17 cellular contexts compared by ENCODE assay signal in genomic region chr19:18634612-18635290, GRCh38. TPM values are rescaled to one million over a fixed set of nuclear protein-coding genes. Genes with fewer than 3 reads are reported as not detected.
A peak's percentile ranks its signal among the peaks of the same experiment; 100 is the strongest.
DNase-seq lines count a peak whose midpoint lies in the region; ATAC-seq, FAIRE-seq and TF ChIP-seq lines count a peak whose summit lies in the region.
"Had no signal": no experiment of that assay in that cellular context is flagged by ENCODE, and none has a peak within 500 bp of the region (broad histone marks: within the 10 kb centered on the region; RNA-seq: fewer than 3 reads in every experiment).

No MANE protein-coding gene starts in this region.

- H3K27me3 ChIP-seq in CD4-positive, alpha-beta T cell (ENCODE audit: control insufficient read depth, insufficient read depth, low read length) = no peaks in the 10 kb centered on the region
- H3K27me3 ChIP-seq in bronchial epithelial cell (ENCODE audit: control insufficient read depth, insufficient read depth, low read length) = no peaks in the 10 kb centered on the region
- H3K27me3 ChIP-seq: BLaER1 treated with 17β-estradiol and CSF1 and Interleukin-3, amounts not matched to agents 10 nM and 100 nM had no signal

- DNase-seq in CD4-positive, alpha-beta T cell = peak in 2 of 10 experiments; percentile 10 to 22
- no peak for DNase-seq in HTR-8/SVneo (ENCODE audit: insufficient read length, low spot score)
- peak; percentile 37 for DNase-seq in bronchial epithelial cell (ENCODE audit: low read depth)
- no peak for DNase-seq in natural killer cell treated with Interleukin-12 subunit alpha and Interleukin-12 subunit beta and Interleukin-15 and Interleukin-18, amount 100 ng/mL, for 72 hours (ENCODE audit: low spot score)
- DNase-seq in D721Med (ENCODE audit: insufficient read length, low spot score) = no peak
- DNase-seq in activated T-cell treated with anti-CD3 and anti-CD28 coated beads, Interleukin-2, amount 50 U/mL, for 48 hours = no peak
- DNase-seq: activated B cell treated with CpG ODN at 0.5 μM for 24 hours; activated naive CD4-positive, alpha-beta T cell treated with Interleukin-2 at 50 U/mL for 16 hours; endodermal cell; kidney; MM.1S; NCI-H226; stimulated activated CD4-positive, alpha-beta T cell treated with anti-CD3 and anti-CD28 coated beads, Interleukin-12 subunit alpha, Interleukin-12 subunit beta, amount 100 ng/mL, for 4 hours had no signal

- H3K36me3 ChIP-seq in bronchial epithelial cell (ENCODE audit: control insufficient read depth, insufficient read depth, low read length) = no peaks in the 10 kb centered on the region

- intact Hi-C loops in CD4-positive, alpha-beta T cell (cut with DNase I, micrococcal nuclease) = loop anchor here in 1 of 2 experiments (5.0 kb wide), 3 partner anchors 68 to 503 kb away; partner anchors contain the start of genes TMEM161A and UPF1

- H3K27me3 Mint-ChIP-seq in CD4-positive, alpha-beta T cell = peaks cover 3% of the 10 kb centered on the region
- H3K27me3 Mint-ChIP-seq in natural killer cell treated with Interleukin-12 subunit alpha and Interleukin-12 subunit beta and Interleukin-15 and Interleukin-18, amount 100 ng/mL, for 72 hours = peaks cover 3 to 10% of the 10 kb centered on the region in 2 donors
- H3K27me3 Mint-ChIP-seq in stimulated activated memory B cell treated with anti-CD40 and anti-IgM and Interleukin-4, amounts not matched to agents 10 μg/mL and 1 μg/mL and 100 μg/mL, for 72 hours = peaks cover 4% of the 10 kb centered on the region

- CTCF ChIA-PET in CD4-positive, alpha-beta T cell (lab: Charles Lee) = interaction anchor here (0.9 to 1.1 kb wide), 2 partner anchors 41 to 81 kb away, joined by 3 to 4 read pairs; no protein-coding TSS in a partner anchor

- peaks cover 35% of the 10 kb centered on the region for H3K4me1 Mint-ChIP-seq in CD4-positive, alpha-beta T cell (ENCODE audit: low read depth)
- peaks cover 12 to 21% of the 10 kb centered on the region in 2 donors for H3K4me1 Mint-ChIP-seq in natural killer cell treated with Interleukin-12 subunit alpha and Interleukin-12 subunit beta and Interleukin-15 and Interleukin-18, amount 100 ng/mL, for 72 hours (ENCODE audit: low read depth in 2 of 2)
- peaks cover 32% of the 10 kb centered on the region for H3K4me1 Mint-ChIP-seq in stimulated activated memory B cell treated with anti-CD40 and anti-IgM and Interleukin-4, amounts not matched to agents 10 μg/mL and 1 μg/mL and 100 μg/mL, for 72 hours

- H3K9me3 Mint-ChIP-seq in CD4-positive, alpha-beta T cell = no peaks in the 10 kb centered on the region
- H3K9me3 Mint-ChIP-seq in natural killer cell treated with Interleukin-12 subunit alpha and Interleukin-12 subunit beta and Interleukin-15 and Interleukin-18, amount 100 ng/mL, for 72 hours = no peaks in the 10 kb centered on the region
- H3K9me3 Mint-ChIP-seq in stimulated activated memory B cell treated with anti-CD40 and anti-IgM and Interleukin-4, amounts not matched to agents 10 μg/mL and 1 μg/mL and 100 μg/mL, for 72 hours = no peaks in the 10 kb centered on the region
- H3K9me3 Mint-ChIP-seq: activated B cell treated with CpG ODN at 0.5 μM for 24 hours, endodermal cell had no signal

- ATAC-seq in CD4-positive, alpha-beta T cell (ENCODE audit: poor library complexity) = no peak
- ATAC-seq in natural killer cell treated with Interleukin-12 subunit alpha and Interleukin-12 subunit beta and Interleukin-15 and Interleukin-18, amount 100 ng/mL, for 72 hours = no peak
- ATAC-seq in stimulated activated memory B cell treated with anti-CD40 and anti-IgM and Interleukin-4, amounts not matched to agents 10 μg/mL and 1 μg/mL and 100 μg/mL, for 72 hours = no peak
- ATAC-seq: GM12878 had no signal

- H3K36me3 Mint-ChIP-seq in CD4-positive, alpha-beta T cell (ENCODE audit: low read depth) = no peaks in the 10 kb centered on the region
- H3K36me3 Mint-ChIP-seq in natural killer cell treated with Interleukin-12 subunit alpha and Interleukin-12 subunit beta and Interleukin-15 and Interleukin-18, amount 100 ng/mL, for 72 hours = no peaks in the 10 kb centered on the region
- no peaks in the 10 kb centered on the region for H3K36me3 Mint-ChIP-seq in stimulated activated memory B cell treated with anti-CD40 and anti-IgM and Interleukin-4, amounts not matched to agents 10 μg/mL and 1 μg/mL and 100 μg/mL, for 72 hours

- POLR2A ChIA-PET in CD4-positive, alpha-beta T cell (lab: Charles Lee) = interaction anchor here (0.9 to 1.7 kb wide), 2 partner anchors 46 to 91 kb away, joined by 3 to 10 read pairs; partner anchors contain the start of genes FKBP8 and REX1BD

- H3K4me3 ChIP-seq in bronchial epithelial cell (ENCODE audit: low read depth, low read length) = no peak overlapping the region
- H3K4me3 ChIP-seq: BLaER1 treated with 17β-estradiol and CSF1 and Interleukin-3, amounts not matched to agents 10 nM and 100 nM; GM12878 had no signal

- H3K4me3 Mint-ChIP-seq in CD4-positive, alpha-beta T cell = peak overlapping the region; percentile 27
- peak overlapping the region; percentile 21 for H3K4me3 Mint-ChIP-seq in natural killer cell treated with Interleukin-12 subunit alpha and Interleukin-12 subunit beta and Interleukin-15 and Interleukin-18, amount 100 ng/mL, for 72 hours
- H3K4me3 Mint-ChIP-seq in stimulated activated memory B cell treated with anti-CD40 and anti-IgM and Interleukin-4, amounts not matched to agents 10 μg/mL and 1 μg/mL and 100 μg/mL, for 72 hours = no peak overlapping the region

- no peaks in the 10 kb centered on the region for H3K9me3 ChIP-seq in CD4-positive, alpha-beta T cell (ENCODE audit: control insufficient read depth, low read length)
- H3K9me3 ChIP-seq: BLaER1 treated with 17β-estradiol and CSF1 and Interleukin-3, amounts not matched to agents 10 nM and 100 nM had no signal

- H3K27ac ChIP-seq in CD4-positive, alpha-beta T cell (ENCODE audit: low read depth, low read length) = no peak overlapping the region
- H3K27ac ChIP-seq: BLaER1 treated with 17β-estradiol and CSF1 and Interleukin-3, amounts not matched to agents 10 nM and 100 nM had no signal

- FAIRE-seq in HTR-8/SVneo (lab: Jason Lieb, UNC) (peak; percentile 80), bronchial epithelial cell (lab: Jason Lieb, UNC) (peak; percentile 77), D721Med (lab: Jason Lieb, UNC) (no peak)
- FAIRE-seq: GM12878, kidney had no signal

- TF ChIP-seq CTCF in CD4-positive, alpha-beta T cell (IDR thresholded peaks at IDR 0.05) = no peak
- TF ChIP-seq CTCF in bronchial epithelial cell (IDR thresholded peaks at IDR 0.05; ENCODE audit: insufficient read depth, low read length, severe bottlenecking) = no peak
- no peak for TF ChIP-seq CTCF in D721Med (IDR thresholded peaks at IDR 0.05; ENCODE audit: insufficient read depth, missing control alignments)

- peak overlapping the region; percentile 35 for H3K27ac Mint-ChIP-seq in CD4-positive, alpha-beta T cell
- no peak overlapping the region for H3K27ac Mint-ChIP-seq in natural killer cell treated with Interleukin-12 subunit alpha and Interleukin-12 subunit beta and Interleukin-15 and Interleukin-18, amount 100 ng/mL, for 72 hours
- H3K27ac Mint-ChIP-seq in stimulated activated memory B cell treated with anti-CD40 and anti-IgM and Interleukin-4, amounts not matched to agents 10 μg/mL and 1 μg/mL and 100 μg/mL, for 72 hours = no peak overlapping the region
- H3K27ac Mint-ChIP-seq: activated B cell treated with CpG ODN at 0.5 μM for 24 hours, endodermal cell had no signal

RNA-seq across cellular contexts. Expression of gene KLHL26, which starts 2.1 kb away (rescaled TPM):
- total RNA-seq in CD4-positive, alpha-beta T cell = 10 to 100 TPM; 13.7 to 19.0 TPM
- total RNA-seq in bronchial epithelial cell = 3.2 and 4.9 TPM in 2 replicates
- total RNA-seq in natural killer cell treated with Interleukin-12 subunit alpha and Interleukin-12 subunit beta and Interleukin-15 and Interleukin-18, amount 100 ng/mL, for 72 hours = 10 to 100 TPM; 11.6 to 18.3 TPM

RNA-seq across cellular contexts. Expression of gene TMEM59L, which starts 22.1 kb away (rescaled TPM):
- total RNA-seq in CD4-positive, alpha-beta T cell = under 1 TPM; 0.25 to 0.27 TPM
- 0.13 and 0.79 TPM in 2 replicates for total RNA-seq in bronchial epithelial cell
- total RNA-seq in natural killer cell treated with Interleukin-12 subunit alpha and Interleukin-12 subunit beta and Interleukin-15 and Interleukin-18, amount 100 ng/mL, for 72 hours = not detected
- total RNA-seq: activated B cell treated with CpG ODN at 0.5 μM for 24 hours, mononuclear cell had no signal

RNA-seq across cellular contexts. Expression of gene CRLF1, which starts 28.2 kb away (rescaled TPM):
- total RNA-seq in CD4-positive, alpha-beta T cell = not detected
- 0.26 and 0.64 TPM in 2 replicates for total RNA-seq in bronchial epithelial cell
- not detected for total RNA-seq in natural killer cell treated with Interleukin-12 subunit alpha and Interleukin-12 subunit beta and Interleukin-15 and Interleukin-18, amount 100 ng/mL, for 72 hours
- total RNA-seq: activated B cell treated with CpG ODN at 0.5 μM for 24 hours had no signal

RNA-seq across cellular contexts. Expression of gene REX1BD, which starts 46.2 kb away (rescaled TPM):
- total RNA-seq in CD4-positive, alpha-beta T cell = 10 to 100 TPM; 88.4 to 88.9 TPM
- 26.1 and 45.4 TPM in 2 replicates for total RNA-seq in bronchial epithelial cell
- total RNA-seq in natural killer cell treated with Interleukin-12 subunit alpha and Interleukin-12 subunit beta and Interleukin-15 and Interleukin-18, amount 100 ng/mL, for 72 hours = 100 to 1,000 TPM in 1 of 2 donors, 10 to 100 TPM in 1; 81.5 to 104 TPM

RNA-seq across cellular contexts. Expression of gene CRTC1, which starts 48.7 kb away (rescaled TPM):
- 10 to 100 TPM; 11.8 to 12.2 TPM for total RNA-seq in CD4-positive, alpha-beta T cell
- 0.79 and 1.3 TPM in 2 replicates for total RNA-seq in bronchial epithelial cell
- total RNA-seq in natural killer cell treated with Interleukin-12 subunit alpha and Interleukin-12 subunit beta and Interleukin-15 and Interleukin-18, amount 100 ng/mL, for 72 hours = 1 to 10 TPM; 7.6 to 9.3 TPM
